In the genomic region with DNA sequence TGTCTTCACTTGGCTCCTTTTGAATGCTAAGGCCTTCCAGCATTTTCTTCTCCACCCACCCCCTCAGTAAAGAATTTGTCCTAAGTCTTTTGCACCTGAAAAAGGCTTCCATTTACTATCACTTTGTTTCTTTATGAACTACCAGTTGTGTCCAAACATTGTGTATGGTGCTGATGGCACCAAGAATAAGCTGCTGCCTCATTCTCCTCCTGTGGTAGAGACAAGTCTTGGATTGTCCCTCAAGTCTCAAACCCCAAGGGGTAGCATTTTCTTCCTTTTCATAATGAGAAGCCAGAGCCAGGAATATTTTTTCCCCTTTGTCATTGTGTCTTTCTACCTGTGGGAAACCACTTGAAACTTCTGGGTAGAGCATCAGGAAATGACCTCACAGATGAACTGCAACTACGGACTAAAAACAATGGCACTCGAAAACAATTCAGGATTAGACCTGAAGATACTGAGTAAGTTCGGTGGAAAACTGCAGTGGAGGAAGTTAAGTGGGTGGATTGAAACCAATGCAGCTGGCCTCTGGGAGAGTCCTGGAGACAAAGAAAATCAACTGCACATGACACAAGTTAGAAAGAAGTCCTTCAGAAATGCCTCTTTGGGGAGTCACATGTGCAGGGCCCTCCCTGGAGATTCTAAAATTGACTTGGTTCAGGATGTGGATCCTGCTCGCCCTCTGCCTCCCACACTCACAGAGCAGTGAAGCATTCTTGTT, we compare ENCODE assay signal across 27 cellular contexts.
DNase-seq lines count a peak whose midpoint lies in the region; ATAC-seq, FAIRE-seq and TF ChIP-seq lines count a peak whose summit lies in the region.
"Had no signal": no experiment of that assay in that cellular context is flagged by ENCODE, and none has a peak within 500 bp of the region (broad histone marks: within the 10 kb centered on the region; RNA-seq: fewer than 3 reads in every experiment).

No MANE protein-coding gene starts in this region.

- H3K27ac Mint-ChIP-seq in nephron, result peak overlapping the region; percentile 17 to 59 (median 54)
- H3K27ac Mint-ChIP-seq: activated CD8-positive, alpha-beta T cell treated with anti-CD3 and anti-CD28 coated beads, Interleukin-2, amount 10 ng/mL, durations not matched to agents 7 days and 5 days; activated naive CD8-positive, alpha-beta T cell treated with anti-CD3 and anti-CD28 coated beads for 36 hours; stimulated activated naive CD8-positive, alpha-beta T cell treated with anti-CD3 and anti-CD28 coated beads, Interleukin-15, amount 100 ng/mL, for 72 hours; T-helper 1 cell treated with Interleukin-12 subunit alpha and Interleukin-12 subunit beta and Interleukin-4 antibody, amounts not matched to agents 30 μg/mL and 1 μg/mL, for 36 hours had no signal

- peaks cover 4% of the 10 kb centered on the region for H3K36me3 Mint-ChIP-seq in nephron (ENCODE audit: low read depth)
- H3K36me3 Mint-ChIP-seq: activated naive CD8-positive, alpha-beta T cell treated with anti-CD3 and anti-CD28 coated beads for 36 hours had no signal

- peak overlapping the region; percentile 14; the same call in 1 of the 2 replicates for H2AFZ ChIP-seq in MM.1S (ENCODE audit: low read length)

- TF ChIP-seq CTCF in MM.1S (IDR thresholded peaks at IDR 0.05; ENCODE audit: low read length), result no peak
- TF ChIP-seq CTCF in nephron (IDR thresholded peaks at IDR 0.05; ENCODE audit: unreplicated experiment in 3 of 3), result no peak
- no peak for TF ChIP-seq CTCF in uterus (IDR thresholded peaks at IDR 0.05)

- no peak overlapping the region for H3K4me3 ChIP-seq in BLaER1 treated with 17β-estradiol and CSF1 and Interleukin-3, amounts not matched to agents 10 nM and 100 nM
- H3K4me3 ChIP-seq in MM.1S (ENCODE audit: low read length) (peak overlapping the region; percentile 12; the same call in 1 of the 2 replicates), uterus (no peak overlapping the region)
- H3K4me3 ChIP-seq: ascending aorta, skin epidermis, tibial artery had no signal

- H3F3A ChIP-seq in MM.1S (ENCODE audit: insufficient read depth, low read length), result peaks cover 7% of the 10 kb centered on the region; the same call in 1 of the 2 replicates

- no peaks in the 10 kb centered on the region; a peak in 1 of 22 replicates for H3K9me3 ChIP-seq in BLaER1 treated with 17β-estradiol and CSF1 and Interleukin-3, amounts not matched to agents 10 nM and 100 nM (replicated peaks in 1 of 11)
- no peaks in the 10 kb centered on the region for H3K9me3 ChIP-seq in MM.1S (replicated peaks; ENCODE audit: insufficient read depth, low read length)
- H3K9me3 ChIP-seq in uterus, result no peaks in the 10 kb centered on the region
- H3K9me3 ChIP-seq: ascending aorta, BE2C, tibial artery had no signal

- H4K20me1 ChIP-seq in BLaER1 treated with 17β-estradiol and CSF1 and Interleukin-3, amounts not matched to agents 10 nM and 100 nM, result no peaks in the 10 kb centered on the region
- no peaks in the 10 kb centered on the region for H4K20me1 ChIP-seq in MM.1S (ENCODE audit: insufficient read depth, low read length)

- H3K27me3 ChIP-seq in BLaER1 treated with 17β-estradiol and CSF1 and Interleukin-3, amounts not matched to agents 10 nM and 100 nM, result no peaks in the 10 kb centered on the region
- no peaks in the 10 kb centered on the region for H3K27me3 ChIP-seq in MM.1S (replicated peaks; ENCODE audit: insufficient read depth, low read length)
- H3K27me3 ChIP-seq in uterus, result no peaks in the 10 kb centered on the region
- H3K27me3 ChIP-seq: ascending aorta, tibial artery had no signal

- no peaks in the 10 kb centered on the region for H3K79me2 ChIP-seq in MM.1S (ENCODE audit: low read length)

- DNase-seq in MM.1S (peak; percentile 15), dermis blood vessel endothelial cell (peak; percentile 57), uterus (no peak), urothelium cell line (ENCODE audit: low spot score) (no peak), T-helper 9 cell (no peak)
- DNase-seq: ACHN; activated CD8-positive, alpha-beta T cell treated with anti-CD3 and anti-CD28 coated beads, Interleukin-2, amount 10 ng/mL, durations not matched to agents 7 days and 5 days; activated effector memory CD4-positive, alpha-beta T cell treated with anti-CD3 and anti-CD28 coated beads, Interleukin-2, amount 50 U/mL, for 16 hours; activated naive CD8-positive, alpha-beta T cell treated with anti-CD3 and anti-CD28 coated beads for 36 hours; BE2C; DMS79; GDM1; KBM-7; NCI-H1436; NCI-H2107; stimulated activated naive CD8-positive, alpha-beta T cell treated with anti-CD3 and anti-CD28 coated beads, Interleukin-15, amount 100 ng/mL, for 72 hours; tibial artery had no signal

- no peaks in the 10 kb centered on the region for H3K9me2 ChIP-seq in MM.1S (replicated peaks; ENCODE audit: insufficient read depth, low read length)

- no peaks in the 10 kb centered on the region for H3K27me3 Mint-ChIP-seq in nephron (ENCODE audit: low read depth)
- H3K27me3 Mint-ChIP-seq: central memory CD8-positive, alpha-beta T cell had no signal

- no peaks in the 10 kb centered on the region for H3K9me3 Mint-ChIP-seq in nephron
- H3K9me3 Mint-ChIP-seq: central memory CD8-positive, alpha-beta T cell had no signal

- intact Hi-C loops in uterus (cut with DNase I; ENCODE audit: low total_unique reads), result no loop called here

- FAIRE-seq in urothelium cell line (lab: Jason Lieb, UNC), result no peak
- FAIRE-seq: GM19239 had no signal

- peaks cover 28% of the 10 kb centered on the region for H3K4me1 Mint-ChIP-seq in nephron
- H3K4me1 Mint-ChIP-seq: activated naive CD8-positive, alpha-beta T cell treated with anti-CD3 and anti-CD28 coated beads for 36 hours; central memory CD8-positive, alpha-beta T cell had no signal

- no peak overlapping the region for H3K4me3 Mint-ChIP-seq in nephron
- H3K4me3 Mint-ChIP-seq: activated CD8-positive, alpha-beta T cell treated with anti-CD3 and anti-CD28 coated beads, Interleukin-2, amount 10 ng/mL, durations not matched to agents 7 days and 5 days; activated naive CD8-positive, alpha-beta T cell treated with anti-CD3 and anti-CD28 coated beads for 36 hours; central memory CD8-positive, alpha-beta T cell; T-helper 1 cell treated with Interleukin-12 subunit alpha and Interleukin-12 subunit beta and Interleukin-4 antibody, amounts not matched to agents 30 μg/mL and 1 μg/mL, for 36 hours had no signal

- TF ChIP-seq POLR2A in uterus (IDR thresholded peaks at IDR 0.05), result no peak

- H3K9ac ChIP-seq in BLaER1 treated with 17β-estradiol and CSF1 and Interleukin-3, amounts not matched to agents 10 nM and 100 nM, result no peak overlapping the region
- H3K9ac ChIP-seq in MM.1S (ENCODE audit: low read length), result no peak overlapping the region

- H3K4me1 ChIP-seq in BLaER1 treated with 17β-estradiol and CSF1 and Interleukin-3, amounts not matched to agents 10 nM and 100 nM, result peaks cover 8 to 17% (median 12%) of the 10 kb centered on the region in 10 experiments
- H3K4me1 ChIP-seq in MM.1S (ENCODE audit: low read length) (peaks cover 16% of the 10 kb centered on the region), uterus (no peaks in the 10 kb centered on the region)
- H3K4me1 ChIP-seq: ascending aorta, BE2C, tibial artery had no signal

- H3K27ac ChIP-seq in BLaER1 treated with 17β-estradiol and CSF1 and Interleukin-3, amounts not matched to agents 10 nM and 100 nM, result peak overlapping the region in 2 of 11 experiments; percentile 1 to 15; a peak in 1 of 22 replicates
- H3K27ac ChIP-seq in MM.1S (ENCODE audit: low read length) (peak overlapping the region; percentile 62; the same call in 1 of the 2 replicates), uterus (no peak overlapping the region)
- H3K27ac ChIP-seq: ascending aorta, RWPE1, skin epidermis, tibial artery had no signal

- peak overlapping the region; percentile 48 to 85 (median 62) for H3K4me2 ChIP-seq in BLaER1 treated with 17β-estradiol and CSF1 and Interleukin-3, amounts not matched to agents 10 nM and 100 nM
- H3K4me2 ChIP-seq in MM.1S (ENCODE audit: low read depth, low read length), result peak overlapping the region; percentile 52

- ATAC-seq in GM21576 (IDR thresholded peaks at IDR 0.05; ENCODE audit: unreplicated experiment), result no peak
- ATAC-seq: activated CD8-positive, alpha-beta T cell treated with anti-CD3 and anti-CD28 coated beads, Interleukin-2, amount 10 ng/mL, durations not matched to agents 7 days and 5 days; HCT116; stimulated activated naive CD8-positive, alpha-beta T cell treated with anti-CD3 and anti-CD28 coated beads, Interleukin-15, amount 100 ng/mL, for 72 hours had no signal

- no peaks in the 10 kb centered on the region for H3K36me3 ChIP-seq in BLaER1 treated with 17β-estradiol and CSF1 and Interleukin-3, amounts not matched to agents 10 nM and 100 nM
- no peaks in the 10 kb centered on the region for H3K36me3 ChIP-seq in MM.1S (replicated peaks; ENCODE audit: insufficient read depth, low read length)
- H3K36me3 ChIP-seq in uterus, result no peaks in the 10 kb centered on the region
- H3K36me3 ChIP-seq: ascending aorta, BE2C had no signal

Comparison
In these comparisons a context has a peak if more than half of its experiments do, and no peak if none do; other contexts are left out.
1. DNase-seq: peak in MM.1S (single experiment) and dermis blood vessel endothelial cell (single experiment); none in uterus (0 of 2), urothelium cell line (single experiment) and T-helper 9 cell (single experiment).